In genomic region chr4:3106339-3107186, GRCh38 we compare ENCODE assay signal across 8 cellular contexts. TPM values are rescaled to one million over a fixed set of nuclear protein-coding genes. Genes with fewer than 3 reads are reported as not detected.
DNase-seq lines count a peak whose midpoint lies in the region; ATAC-seq and TF ChIP-seq lines count a peak whose summit lies in the region.

No MANE protein-coding gene starts in this region.

- DNase-seq in AG04449 (ENCODE audit: low read depth, low spot score), result no peak
- peak; percentile 53 for DNase-seq in NCI-H2227 treated with DMSO at 0.1 percent for 48 hours (lab: John Stamatoyannopoulos, UW)
- peak; percentile 95 for DNase-seq in activated CD4-positive, alpha-beta T cell treated with anti-CD3 and anti-CD28 coated beads for 36 hours
- peak; percentile 88 for DNase-seq in cerebellum (ENCODE audit: low spot score)
- DNase-seq in left kidney (ENCODE audit: low read depth, low spot score), result peak; percentile 88
- peak; percentile 86 for DNase-seq in stimulated activated CD4-positive, alpha-beta T cell treated with anti-CD3 and anti-CD28 coated beads, Interleukin-2, amount 100 ng/mL, for 4 hours (ENCODE audit: low read depth)

- no peaks in the 10 kb centered on the region for H3K27me3 Mint-ChIP-seq in activated CD4-positive, alpha-beta T cell treated with anti-CD3 and anti-CD28 coated beads for 36 hours

- POLR2A ChIA-PET in AG04449 (lab: Yijun Ruan, JAX), result interaction anchor here (1.6 to 2.2 kb wide), 2 partner anchors 17 to 31 kb away, joined by 4 to 6 read pairs; no protein-coding TSS in a partner anchor
- POLR2A ChIA-PET in activated CD4-positive, alpha-beta T cell treated with anti-CD3 and anti-CD28 coated beads for 36 hours (lab: Charles Lee), result no interaction called here

- H3K4me3 ChIP-seq in AG04449 (ENCODE audit: low read depth, low read length), result no peak overlapping the region

- H3K36me3 Mint-ChIP-seq in activated CD4-positive, alpha-beta T cell treated with anti-CD3 and anti-CD28 coated beads for 36 hours (ENCODE audit: low read depth), result peaks cover 35% of the 10 kb centered on the region

- CTCF ChIA-PET in AG04449 (lab: Yijun Ruan, JAX), result interaction anchor here (0.6 to 9.8 kb wide), 45 partner anchors 9 to 374 kb away, joined by 3 to 207 read pairs (median 4); partner anchors contain the start of gene HGFAC
- CTCF ChIA-PET in activated CD4-positive, alpha-beta T cell treated with anti-CD3 and anti-CD28 coated beads for 36 hours (lab: Charles Lee), result interaction anchor here (0.5 to 3.3 kb wide), 26 partner anchors 9 to 374 kb away, joined by 3 to 18 read pairs (median 4); partner anchors contain the start of gene HGFAC

- ATAC-seq in GM18520 (IDR thresholded peaks at IDR 0.05; ENCODE audit: unreplicated experiment) (peak; percentile 94), HG03060 (IDR thresholded peaks at IDR 0.05; ENCODE audit: low read depth, unreplicated experiment) (peak; percentile 72)
- peak; percentile 100 for ATAC-seq in activated CD4-positive, alpha-beta T cell treated with anti-CD3 and anti-CD28 coated beads for 36 hours

- peak overlapping the region; percentile 25 for H3K27ac Mint-ChIP-seq in activated CD4-positive, alpha-beta T cell treated with anti-CD3 and anti-CD28 coated beads for 36 hours

- no peak overlapping the region for H3K4me3 Mint-ChIP-seq in activated CD4-positive, alpha-beta T cell treated with anti-CD3 and anti-CD28 coated beads for 36 hours

- no peaks in the 10 kb centered on the region for H3K9me3 Mint-ChIP-seq in activated CD4-positive, alpha-beta T cell treated with anti-CD3 and anti-CD28 coated beads for 36 hours (ENCODE audit: low read depth)

- intact Hi-C loops in activated CD4-positive, alpha-beta T cell treated with anti-CD3 and anti-CD28 coated beads for 36 hours (cut with DNase I, micrococcal nuclease), result loop anchor here (1.0 to 5.0 kb wide), 12 partner anchors 21 to 774 kb away; partner anchors contain the start of genes HTT (in 1 of the 2), HTT-AS (in 1 of the 2) and LRPAP1 (in 1 of the 2)

- TF ChIP-seq CTCF in AG04449 (IDR thresholded peaks at IDR 0.05; ENCODE audit: insufficient read depth, low read length, missing control alignments), result peak; percentile 99

- H3K4me1 Mint-ChIP-seq in activated CD4-positive, alpha-beta T cell treated with anti-CD3 and anti-CD28 coated beads for 36 hours, result peaks cover 18% of the 10 kb centered on the region

RNA-seq across cellular contexts. Expression of gene HTT, which starts 32.1 kb away (rescaled TPM):
- 100 to 1,000 TPM in 1 of 2 experiments, 10 to 100 TPM in 1; 80.1 to 127 TPM for total RNA-seq in activated CD4-positive, alpha-beta T cell treated with anti-CD3 and anti-CD28 coated beads for 36 hours
- 83.8 TPM for total RNA-seq in cerebellum

RNA-seq across cellular contexts. Expression of gene HTT-AS, which starts 32.2 kb away (rescaled TPM):
- not detected for total RNA-seq in activated CD4-positive, alpha-beta T cell treated with anti-CD3 and anti-CD28 coated beads for 36 hours
- total RNA-seq in cerebellum, result not detected
